ENCODE assay signal across 1 cellular context in the genomic region with DNA sequence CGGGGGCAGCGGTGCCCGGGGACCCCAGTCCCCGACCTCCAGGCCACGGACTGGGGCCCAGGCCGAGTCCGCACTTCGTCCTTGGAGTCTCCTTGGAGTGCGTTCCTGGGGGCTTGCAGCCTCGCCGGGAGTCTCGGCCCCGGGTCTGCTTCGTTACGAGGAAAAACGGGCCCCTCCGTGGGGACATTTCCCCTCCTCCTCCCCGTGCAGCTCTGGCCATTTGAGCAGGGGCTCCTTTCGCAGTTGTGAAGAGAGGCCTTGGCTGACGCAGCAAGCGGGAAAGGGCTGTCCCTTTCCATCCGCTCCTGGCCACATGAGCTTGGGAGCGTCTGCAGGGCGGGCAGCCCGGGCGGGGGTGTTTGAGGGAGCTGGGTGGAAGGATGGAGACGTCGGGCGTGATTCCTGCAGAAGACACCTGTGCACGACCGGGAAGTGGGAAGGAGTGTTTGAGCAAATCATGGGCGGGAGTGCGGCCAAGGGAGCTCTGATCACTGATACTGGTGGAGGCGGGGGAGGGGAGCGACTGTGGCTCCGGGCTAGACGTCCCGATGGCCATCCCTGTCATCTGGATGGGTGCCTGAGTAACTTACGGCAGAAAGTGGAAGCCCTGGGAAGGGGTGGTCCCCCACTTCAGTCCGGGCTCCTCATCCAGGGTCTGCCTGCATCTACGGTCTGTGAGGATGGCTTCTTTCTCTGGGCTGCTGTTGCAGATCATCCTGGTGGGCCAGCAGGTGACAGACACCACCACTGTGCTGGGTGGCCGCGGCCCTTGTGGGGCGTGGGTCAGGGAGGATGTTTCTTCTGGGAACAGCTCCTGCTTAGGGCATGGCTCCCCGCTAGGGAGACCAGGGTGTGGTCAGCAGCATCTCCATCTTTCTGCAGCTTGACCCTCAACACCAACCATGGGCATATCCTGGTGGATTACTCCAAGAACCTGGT.
TF ChIP-seq lines count a peak whose summit lies in the region.

No MANE protein-coding gene starts in this region.

TF ChIP-seq in GM12878, 131 proteins besides CTCF, POLR2A, EP300 and RAD21:
- TF ChIP-seq MEF2A (IDR thresholded peaks at IDR 0.05; ENCODE audit: insufficient read depth, low read depth, low read length) (no peak), TBL1XR1 (IDR thresholded peaks at IDR 0.05; ENCODE audit: low read depth, low read length) (no peak), LARP7 (IDR thresholded peaks at IDR 0.05) (peak; percentile 59; the same call in 1 of the 2 replicates), NR2C1 (IDR thresholded peaks at IDR 0.05) (no peak), POU2F2 (IDR thresholded peaks at IDR 0.05; ENCODE audit: borderline replicate concordance, low read depth, low read length) (no peak), ESRRA (IDR thresholded peaks at IDR 0.05; ENCODE audit: low read length) (no peak), SIN3A (IDR thresholded peaks at IDR 0.05; ENCODE audit: low read depth, low read length) (0 out of 2 replicates have a peak, but pooled peaks have one; percentile 37), RELA (IDR thresholded peaks at IDR 0.05; ENCODE audit: borderline replicate concordance, partially characterized antibody) (no peak), PAX5 (IDR thresholded peaks at IDR 0.05; ENCODE audit: borderline replicate concordance, low read depth, low read length) (no peak), CBX3 (IDR thresholded peaks at IDR 0.05; ENCODE audit: borderline replicate concordance, low read depth) (no peak), GATAD2B (conservative IDR thresholded peaks at IDR 0.05; ENCODE audit: low read depth) (peak; percentile 3; the same call in 1 of the 2 replicates), RUNX3 (IDR thresholded peaks at IDR 0.05; ENCODE audit: low read length) (no peak), MXI1 (IDR thresholded peaks at IDR 0.05; ENCODE audit: low read depth, low read length) (no peak), BHLHE40 (IDR thresholded peaks at IDR 0.05; ENCODE audit: borderline replicate concordance in 1 of 2, low read depth in 2 of 2, low read length in 1 of 2) (0 out of 4 replicates have a peak, but pooled peaks of 1 of the 2 experiments have one; percentile 10), CHD1 (IDR thresholded peaks at IDR 0.05; ENCODE audit: low read depth, low read length) (no peak), PRDM15 (CRISPR knock-in tag; IDR thresholded peaks at IDR 0.05) (no peak), FOXM1 (IDR thresholded peaks at IDR 0.05; ENCODE audit: low read depth, low read length) (no peak), EED (IDR thresholded peaks at IDR 0.05; ENCODE audit: low read depth) (no peak), YY1 (IDR thresholded peaks at IDR 0.05; ENCODE audit: low read depth, low read length) (no peak), NFYA (IDR thresholded peaks at IDR 0.05; ENCODE audit: borderline replicate concordance, low read depth, low read length) (no peak), NRF1 (conservative IDR thresholded peaks at IDR 0.05; ENCODE audit: low read depth, low read length) (no peak), SRF (IDR thresholded peaks at IDR 0.05; ENCODE audit: low read depth in 2 of 2, low read length in 2 of 2) (no peak), IKZF1 (conservative IDR thresholded peaks at IDR 0.05) (peak; percentile 39; the same call in 1 of the 2 replicates), NBN (IDR thresholded peaks at IDR 0.05) (0 out of 2 replicates have a peak, but pooled peaks have one; percentile 27), SMAD5 (IDR thresholded peaks at IDR 0.05; ENCODE audit: low read depth) (no peak), HSF1 (IDR thresholded peaks at IDR 0.05; ENCODE audit: low read depth, low read length) (no peak), BCL11A (IDR thresholded peaks at IDR 0.05; ENCODE audit: low read depth, low read length) (no peak), SMAD1 (IDR thresholded peaks at IDR 0.05; ENCODE audit: low read depth, partially characterized antibody) (no peak)
- TF ChIP-seq, protein P1, sequence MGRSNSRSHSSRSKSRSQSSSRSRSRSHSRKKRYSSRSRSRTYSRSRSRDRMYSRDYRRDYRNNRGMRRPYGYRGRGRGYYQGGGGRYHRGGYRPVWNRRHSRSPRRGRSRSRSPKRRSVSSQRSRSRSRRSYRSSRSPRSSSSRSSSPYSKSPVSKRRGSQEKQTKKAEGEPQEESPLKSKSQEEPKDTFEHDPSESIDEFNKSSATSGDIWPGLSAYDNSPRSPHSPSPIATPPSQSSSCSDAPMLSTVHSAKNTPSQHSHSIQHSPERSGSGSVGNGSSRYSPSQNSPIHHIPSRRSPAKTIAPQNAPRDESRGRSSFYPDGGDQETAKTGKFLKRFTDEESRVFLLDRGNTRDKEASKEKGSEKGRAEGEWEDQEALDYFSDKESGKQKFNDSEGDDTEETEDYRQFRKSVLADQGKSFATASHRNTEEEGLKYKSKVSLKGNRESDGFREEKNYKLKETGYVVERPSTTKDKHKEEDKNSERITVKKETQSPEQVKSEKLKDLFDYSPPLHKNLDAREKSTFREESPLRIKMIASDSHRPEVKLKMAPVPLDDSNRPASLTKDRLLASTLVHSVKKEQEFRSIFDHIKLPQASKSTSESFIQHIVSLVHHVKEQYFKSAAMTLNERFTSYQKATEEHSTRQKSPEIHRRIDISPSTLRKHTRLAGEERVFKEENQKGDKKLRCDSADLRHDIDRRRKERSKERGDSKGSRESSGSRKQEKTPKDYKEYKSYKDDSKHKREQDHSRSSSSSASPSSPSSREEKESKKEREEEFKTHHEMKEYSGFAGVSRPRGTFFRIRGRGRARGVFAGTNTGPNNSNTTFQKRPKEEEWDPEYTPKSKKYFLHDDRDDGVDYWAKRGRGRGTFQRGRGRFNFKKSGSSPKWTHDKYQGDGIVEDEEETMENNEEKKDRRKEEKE (IDR thresholded peaks at IDR 0.05) = no peak
- TF ChIP-seq, protein P2, sequence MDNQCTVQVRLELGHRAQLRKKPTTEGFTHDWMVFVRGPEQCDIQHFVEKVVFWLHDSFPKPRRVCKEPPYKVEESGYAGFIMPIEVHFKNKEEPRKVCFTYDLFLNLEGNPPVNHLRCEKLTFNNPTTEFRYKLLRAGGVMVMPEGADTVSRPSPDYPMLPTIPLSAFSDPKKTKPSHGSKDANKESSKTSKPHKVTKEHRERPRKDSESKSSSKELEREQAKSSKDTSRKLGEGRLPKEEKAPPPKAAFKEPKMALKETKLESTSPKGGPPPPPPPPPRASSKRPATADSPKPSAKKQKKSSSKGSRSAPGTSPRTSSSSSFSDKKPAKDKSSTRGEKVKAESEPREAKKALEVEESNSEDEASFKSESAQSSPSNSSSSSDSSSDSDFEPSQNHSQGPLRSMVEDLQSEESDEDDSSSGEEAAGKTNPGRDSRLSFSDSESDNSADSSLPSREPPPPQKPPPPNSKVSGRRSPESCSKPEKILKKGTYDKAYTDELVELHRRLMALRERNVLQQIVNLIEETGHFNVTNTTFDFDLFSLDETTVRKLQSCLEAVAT (IDR thresholded peaks at IDR 0.05) = 0 out of 2 replicates have a peak, but pooled peaks have one; percentile 26
